Comparison of ENCODE assay signal across 25 cellular contexts in the genomic region with DNA sequence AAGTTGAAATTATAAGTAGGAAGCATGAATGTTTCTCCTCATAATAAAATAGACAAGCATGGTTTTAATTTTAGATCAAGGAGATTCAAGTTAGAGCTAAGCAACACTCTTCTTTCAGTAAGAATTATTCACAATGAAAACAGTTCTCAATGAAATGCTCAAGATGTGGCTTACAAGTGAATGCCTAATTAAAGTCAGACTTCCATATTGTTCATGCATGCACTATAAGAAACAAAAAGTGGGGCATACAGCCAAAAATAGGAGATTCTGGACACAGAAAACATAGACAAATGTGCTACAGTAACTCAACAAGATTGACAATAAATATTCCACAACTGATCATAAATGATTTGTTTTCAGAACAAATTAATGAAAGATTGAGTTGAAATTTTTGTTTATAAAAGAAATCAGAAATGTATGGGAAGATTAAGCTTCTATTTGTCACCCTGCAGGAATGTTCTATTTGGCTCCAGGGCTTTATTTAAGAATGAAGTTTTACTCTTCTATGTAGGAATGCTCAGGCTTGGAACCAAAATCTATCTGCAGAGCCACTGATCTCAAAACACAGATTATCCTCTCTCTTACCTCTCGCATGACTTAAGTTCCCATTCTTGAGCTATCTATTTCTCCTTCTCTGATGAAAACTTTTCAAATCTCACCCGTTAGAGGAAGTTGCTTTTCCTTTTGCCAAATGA.
DNase-seq lines count a peak whose midpoint lies in the region; ATAC-seq and TF ChIP-seq lines count a peak whose summit lies in the region.
"Had no signal": no experiment of that assay in that cellular context is flagged by ENCODE, and none has a peak within 500 bp of the region (broad histone marks: within the 10 kb centered on the region; RNA-seq: fewer than 3 reads in every experiment).

No MANE protein-coding gene starts in this region.

- ATAC-seq in RWPE2 (ENCODE audit: low read depth) (peak; percentile 67), GM21529 (IDR thresholded peaks at IDR 0.05; ENCODE audit: unreplicated experiment) (no peak)
- ATAC-seq: natural killer cell treated with Interleukin-12 subunit alpha and Interleukin-12 subunit beta and Interleukin-15 and Interleukin-18, amount 100 ng/mL, for 72 hours had no signal

- H3K79me2 ChIP-seq in osteoblast (ENCODE audit: insufficient read depth, low read length): no peaks in the 10 kb centered on the region
- H3K79me2 ChIP-seq: hepatocyte had no signal

- H3K27ac ChIP-seq in RWPE2 (ENCODE audit: poor library complexity, severe bottlenecking): no peak overlapping the region
- H3K27ac ChIP-seq in osteoblast (ENCODE audit: low read depth, low read length): no peak overlapping the region
- H3K27ac ChIP-seq: esophagus muscularis mucosa, hepatocyte had no signal

- H3K27me3 ChIP-seq in RWPE2 (ENCODE audit: insufficient read depth, poor library complexity, severe bottlenecking) (no peaks in the 10 kb centered on the region), osteoblast (ENCODE audit: insufficient read depth, low read length) (no peaks in the 10 kb centered on the region)
- H3K27me3 ChIP-seq: BE2C, esophagus muscularis mucosa, hepatocyte had no signal

- DNase-seq in GM04503 (ENCODE audit: low read depth) (peak; percentile 32), RWPE2 (ENCODE audit: low spot score) (no peak), dedifferentiated amniotic fluid mesenchymal stem cell (ENCODE audit: extremely low spot score) (peak; percentile 78), osteoblast (ENCODE audit: insufficient read length, low spot score, missing footprints) (peak; percentile 69), dermis blood vessel endothelial cell (no peak), NCI-H146 treated with DMSO at 0.1 percent for 48 hours (lab: John Stamatoyannopoulos, UW; ENCODE audit: unreplicated experiment) (no peak), ACHN (no peak)
- DNase-seq: activated B cell treated with CpG ODN at 0.5 μM for 24 hours; activated CD4-positive, alpha-beta memory T cell treated with anti-CD3 and anti-CD28 coated beads, Interleukin-2, amount 10 ng/mL, durations not matched to agents 7 days and 5 days; activated naive CD4-positive, alpha-beta T cell treated with anti-CD3 and anti-CD28 coated beads, Interleukin-2, amount 50 U/mL, for 16 hours; activated T-cell treated with anti-CD3 and anti-CD28 coated beads, Interleukin-2, amount 50 U/mL, for 24 hours; BE2C; GDM1; kidney glomerular epithelial cell; mesenchymal stem cell; NCI-H2081 treated with DMSO at 0.1 percent for 48 hours; NCI-H510A treated with DMSO at 0.1 percent for 48 hours; SIG-M5; stimulated activated CD8-positive, alpha-beta memory T cell treated with anti-CD3 and anti-CD28 coated beads, Interleukin-4, amount 100 ng/mL, for 48 hours; substantia nigra; T-helper 2 cell had no signal

- no peaks in the 10 kb centered on the region for H3K4me1 ChIP-seq in RWPE2 (ENCODE audit: insufficient read depth, poor library complexity, severe bottlenecking)
- H3K4me1 ChIP-seq in osteoblast (ENCODE audit: insufficient read depth, low read length): peaks cover 21% of the 10 kb centered on the region

- no peaks in the 10 kb centered on the region for H3K36me3 ChIP-seq in RWPE2 (ENCODE audit: low read depth)
- H3K36me3 ChIP-seq in osteoblast (ENCODE audit: insufficient read depth, low read length): no peaks in the 10 kb centered on the region
- H3K36me3 ChIP-seq: BE2C, esophagus muscularis mucosa had no signal

- H3K4me2 ChIP-seq in osteoblast (ENCODE audit: insufficient read depth, low read length): peak overlapping the region; percentile 48
- H3K4me2 ChIP-seq: hepatocyte had no signal

- no peaks in the 10 kb centered on the region for H3K9me3 ChIP-seq in RWPE2 (ENCODE audit: severe bottlenecking)
- no peaks in the 10 kb centered on the region for H3K9me3 ChIP-seq in osteoblast (ENCODE audit: low read depth, low read length)
- H3K9me3 ChIP-seq: BE2C, esophagus muscularis mucosa had no signal

- H3K4me3 ChIP-seq in RWPE2 (ENCODE audit: severe bottlenecking) (no peak overlapping the region), osteoblast (ENCODE audit: insufficient read depth, low read length) (no peak overlapping the region)
- H3K4me3 ChIP-seq: esophagus muscularis mucosa, hepatocyte had no signal

- no peak overlapping the region for H2AFZ ChIP-seq in osteoblast (ENCODE audit: low read length)
- H2AFZ ChIP-seq: hepatocyte had no signal

- TF ChIP-seq CTCF in RWPE2 (IDR thresholded peaks at IDR 0.05; ENCODE audit: poor library complexity, severe bottlenecking): no peak
- no peak for TF ChIP-seq CTCF in osteoblast (IDR thresholded peaks at IDR 0.05; ENCODE audit: extremely low read depth, low read depth, low read length)

- H4K20me1 ChIP-seq in osteoblast (ENCODE audit: insufficient read depth, low read length): no peaks in the 10 kb centered on the region

- in situ Hi-C loops in ACHN (cut with HindIII; ENCODE audit: low pct_ligation_motif_present, low pct_unique_long_range_greater_than_20kb, low sequenced_read_pairs): no loop called here

Comparison
In these comparisons a context has a peak if more than half of its experiments do, and no peak if none do; other contexts are left out.
1. DNase-seq: peak in GM04503 (single experiment), dedifferentiated amniotic fluid mesenchymal stem cell (single experiment) and osteoblast (single experiment); none in RWPE2 (single experiment), dermis blood vessel endothelial cell (single experiment), NCI-H146 treated with DMSO at 0.1 percent for 48 hours (single experiment) and ACHN (single experiment).